1 cellular context compared by ENCODE assay signal in the genomic region with DNA sequence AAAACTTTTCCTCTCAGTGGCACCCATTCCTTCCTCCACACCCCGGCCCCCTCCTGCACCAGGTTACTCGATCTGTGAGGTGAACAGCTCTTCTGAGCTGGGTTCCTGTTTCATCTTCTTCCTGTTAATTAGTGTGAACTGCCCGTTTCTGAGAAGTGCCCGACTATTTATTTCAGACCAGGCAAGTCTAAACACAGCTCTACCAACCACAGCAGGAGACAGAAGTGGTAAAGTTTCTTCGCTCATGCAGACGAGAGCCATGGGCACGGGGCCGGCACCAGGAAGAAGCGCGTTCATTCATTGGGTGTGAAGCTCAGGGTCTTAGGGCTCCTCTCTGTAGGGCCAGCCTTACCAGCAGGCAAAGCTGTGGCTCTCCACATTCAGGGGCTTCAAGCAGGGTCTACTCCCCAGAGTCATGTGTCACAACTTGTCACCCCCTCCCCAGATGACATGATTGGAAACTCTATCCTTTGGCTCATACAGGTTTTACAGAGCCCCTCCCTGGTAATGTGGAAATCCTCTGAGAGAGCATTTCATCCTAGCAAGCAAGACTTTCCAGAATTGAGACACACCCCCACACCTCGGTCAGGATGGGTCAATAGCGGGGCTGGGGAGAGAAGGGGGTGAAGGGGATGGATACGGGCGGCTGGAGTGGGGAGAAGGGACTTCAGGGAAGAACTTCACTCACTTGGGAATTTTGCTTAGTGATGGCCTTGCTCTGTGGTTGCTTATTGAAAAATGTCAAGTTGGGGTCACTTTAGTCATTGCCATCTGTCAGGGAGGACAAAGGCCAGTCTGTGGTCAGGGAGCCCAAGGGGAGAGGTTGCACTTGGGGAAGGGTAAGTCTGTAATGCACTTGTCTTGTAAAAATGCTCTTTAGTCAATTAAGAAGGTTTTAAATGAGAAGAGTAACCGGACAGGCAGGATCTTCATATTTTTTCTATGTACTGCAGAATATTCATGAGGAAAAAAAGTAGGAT.
TF ChIP-seq lines count a peak whose summit lies in the region.

No MANE protein-coding gene starts in this region.

TF ChIP-seq in H1, 55 proteins besides CTCF, POLR2A, EP300 and RAD21 (continued from another document):
- TF ChIP-seq USF2 (IDR thresholded peaks at IDR 0.05; ENCODE audit: low read length) (no peak), CHD2 (IDR thresholded peaks at IDR 0.05; ENCODE audit: low read length) (no peak), KDM5A (IDR thresholded peaks at IDR 0.05; ENCODE audit: low read length) (no peak), RBBP5 (IDR thresholded peaks at IDR 0.05; ENCODE audit: borderline replicate concordance, low read depth, low read length) (no peak)
